Comparison of ENCODE assay signal across 4 cellular contexts in the genomic region with DNA sequence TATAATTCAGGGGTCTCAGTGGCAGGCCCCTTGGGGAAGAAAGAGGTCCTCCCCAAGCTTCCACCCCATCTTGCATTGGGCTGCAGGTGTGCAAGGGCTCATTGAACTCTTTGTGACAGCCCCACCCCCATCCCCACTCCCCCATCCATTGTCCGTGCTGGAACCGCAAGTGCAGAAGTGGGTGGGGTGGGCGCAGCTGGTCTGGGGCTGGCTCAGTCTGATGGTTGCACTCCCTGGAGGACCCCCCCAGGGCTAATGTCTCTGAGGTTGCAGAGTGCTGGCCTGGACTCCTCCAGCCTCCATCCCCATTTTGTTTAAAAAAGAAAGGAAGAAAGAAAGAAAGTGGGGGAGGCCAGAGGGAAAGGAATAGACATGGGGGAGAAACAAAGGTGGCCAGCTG.
"Had no signal": no experiment of that assay in that cellular context is flagged by ENCODE, and none has a peak within 500 bp of the region (broad histone marks: within the 10 kb centered on the region; RNA-seq: fewer than 3 reads in every experiment).

No MANE protein-coding gene starts in this region.

- H3K4me3 ChIP-seq: GM23338 had no signal

- ATAC-seq: GM23338 had no signal

- H3K4me2 ChIP-seq: GM23338 had no signal

- H2AFZ ChIP-seq: GM23338 had no signal

- DNase-seq: H9, HCEC 1CT, IMR-90 had no signal
